In genomic region chr13:45335397-45336024, GRCh38 we compare ENCODE assay signal across 10 cellular contexts. TPM values are rescaled to one million over a fixed set of nuclear protein-coding genes. Genes with fewer than 3 reads are reported as not detected.
A peak's percentile ranks its signal among the peaks of the same experiment; 100 is the strongest.
DNase-seq lines count a peak whose midpoint lies in the region; ATAC-seq and TF ChIP-seq lines count a peak whose summit lies in the region.
"Had no signal": no experiment of that assay in that cellular context is flagged by ENCODE, and none has a peak within 500 bp of the region (broad histone marks: within the 10 kb centered on the region; RNA-seq: fewer than 3 reads in every experiment).

No MANE protein-coding gene starts in this region.

- no peak for DNase-seq in Calu3
- DNase-seq in HL-60 (ENCODE audit: low read depth in 1 of 2, low spot score in 1 of 2): no peak
- no peak for DNase-seq in activated naive CD8-positive, alpha-beta T cell treated with anti-CD3 and anti-CD28 coated beads for 36 hours
- DNase-seq in natural killer cell: no peak
- DNase-seq in stimulated activated CD4-positive, alpha-beta T cell treated with anti-CD3 and anti-CD28 coated beads, Interleukin-2, amount 100 ng/mL, for 48 hours: no peak
- DNase-seq in NCI-H82 (lab: John Stamatoyannopoulos, UW): no peak
- DNase-seq in amniotic stem cell (lab: John Stamatoyannopoulos, UW): no peak
- DNase-seq: adrenal gland, NCI-H1105 had no signal

- no peaks in the 10 kb centered on the region for H3K27me3 ChIP-seq in HL-60 (ENCODE audit: insufficient read depth, poor library complexity, severe bottlenecking)
- H3K27me3 ChIP-seq: adrenal gland had no signal

- H3K4me1 Mint-ChIP-seq in Calu3 (ENCODE audit: low read depth, unreplicated experiment): peaks cover 70% of the 10 kb centered on the region
- peaks cover 73% of the 10 kb centered on the region for H3K4me1 Mint-ChIP-seq in activated naive CD8-positive, alpha-beta T cell treated with anti-CD3 and anti-CD28 coated beads for 36 hours
- peaks cover 78 to 79% of the 10 kb centered on the region in 2 donors for H3K4me1 Mint-ChIP-seq in natural killer cell

- H3K4me3 ChIP-seq in HL-60 (replicated peaks; ENCODE audit: insufficient read depth, low read length): no peak overlapping the region
- H3K4me3 ChIP-seq: adrenal gland had no signal

- H3K27ac Mint-ChIP-seq in Calu3 (ENCODE audit: unreplicated experiment): peak overlapping the region; percentile 71
- peak overlapping the region; percentile 63 for H3K27ac Mint-ChIP-seq in activated naive CD8-positive, alpha-beta T cell treated with anti-CD3 and anti-CD28 coated beads for 36 hours
- peak overlapping the region; percentile 72 to 83 for H3K27ac Mint-ChIP-seq in natural killer cell

- ATAC-seq in natural killer cell: no peak
- ATAC-seq in HG03565 (IDR thresholded peaks at IDR 0.05; ENCODE audit: unreplicated experiment): no peak

- CTCF ChIA-PET in Calu3 (lab: Charles Lee): no interaction called here

- BruUV-seq in Calu3 (replicated peaks; lab: Mats Ljungman, UMichigan): no TSS peak

- H3K9me3 Mint-ChIP-seq in Calu3 (ENCODE audit: low read depth, unreplicated experiment) (no peaks in the 10 kb centered on the region), natural killer cell (no peaks in the 10 kb centered on the region)
- H3K9me3 Mint-ChIP-seq in activated naive CD8-positive, alpha-beta T cell treated with anti-CD3 and anti-CD28 coated beads for 36 hours: no peaks in the 10 kb centered on the region

- H3K36me3 Mint-ChIP-seq in Calu3 (ENCODE audit: insufficient read depth, unreplicated experiment): peaks cover 88% of the 10 kb centered on the region
- peaks cover 69% of the 10 kb centered on the region for H3K36me3 Mint-ChIP-seq in activated naive CD8-positive, alpha-beta T cell treated with anti-CD3 and anti-CD28 coated beads for 36 hours
- peaks cover 27% of the 10 kb centered on the region for H3K36me3 Mint-ChIP-seq in natural killer cell

- no peaks in the 10 kb centered on the region for H3K27me3 Mint-ChIP-seq in Calu3 (ENCODE audit: unreplicated experiment)
- H3K27me3 Mint-ChIP-seq in activated naive CD8-positive, alpha-beta T cell treated with anti-CD3 and anti-CD28 coated beads for 36 hours: peaks cover 3% of the 10 kb centered on the region
- no peaks in the 10 kb centered on the region for H3K27me3 Mint-ChIP-seq in natural killer cell (ENCODE audit: low read depth in 2 of 2)

- H3K4me3 Mint-ChIP-seq in Calu3 (ENCODE audit: low read depth, unreplicated experiment): peak overlapping the region; percentile 95
- peak overlapping the region; percentile 99 for H3K4me3 Mint-ChIP-seq in activated naive CD8-positive, alpha-beta T cell treated with anti-CD3 and anti-CD28 coated beads for 36 hours
- peak overlapping the region; percentile 49 for H3K4me3 Mint-ChIP-seq in natural killer cell

- TF ChIP-seq CTCF in Calu3 (IDR thresholded peaks at IDR 0.05; ENCODE audit: unreplicated experiment) (no peak), HL-60 (IDR thresholded peaks at IDR 0.05; ENCODE audit: insufficient read depth, low read length) (no peak), natural killer cell (IDR thresholded peaks at IDR 0.05) (no peak)

- intact Hi-C loops in Calu3 (cut with micrococcal nuclease; ENCODE audit: unreplicated experiment) (no loop called here), natural killer cell (cut with micrococcal nuclease) (no loop called here)

- peak overlapping the region; percentile 29 for H3K27ac ChIP-seq in HL-60 (replicated peaks)

RNA-seq across cellular contexts. Expression of gene TPT1, which starts 5.5 kb away (rescaled TPM):
- total RNA-seq in Calu3 (2022) (1,364 and 1,652 TPM in 2 replicates), natural killer cell (1,000 to 10,000 TPM; 2,606 to 3,166 (median 3,085) TPM)
- total RNA-seq in activated naive CD8-positive, alpha-beta T cell treated with anti-CD3 and anti-CD28 coated beads for 36 hours: 1,000 to 10,000 TPM; 3,217 to 3,223 TPM

Comparison
In these comparisons a context has a peak if more than half of its experiments do, and no peak if none do; other contexts are left out.
1. H3K4me3 Mint-ChIP-seq: peak in every context shown above with its lines; median percentile 99 in activated naive CD8-positive, alpha-beta T cell treated with anti-CD3 and anti-CD28 coated beads for 36 hours; 95 in Calu3; 49 in natural killer cell.